In the genomic region with DNA sequence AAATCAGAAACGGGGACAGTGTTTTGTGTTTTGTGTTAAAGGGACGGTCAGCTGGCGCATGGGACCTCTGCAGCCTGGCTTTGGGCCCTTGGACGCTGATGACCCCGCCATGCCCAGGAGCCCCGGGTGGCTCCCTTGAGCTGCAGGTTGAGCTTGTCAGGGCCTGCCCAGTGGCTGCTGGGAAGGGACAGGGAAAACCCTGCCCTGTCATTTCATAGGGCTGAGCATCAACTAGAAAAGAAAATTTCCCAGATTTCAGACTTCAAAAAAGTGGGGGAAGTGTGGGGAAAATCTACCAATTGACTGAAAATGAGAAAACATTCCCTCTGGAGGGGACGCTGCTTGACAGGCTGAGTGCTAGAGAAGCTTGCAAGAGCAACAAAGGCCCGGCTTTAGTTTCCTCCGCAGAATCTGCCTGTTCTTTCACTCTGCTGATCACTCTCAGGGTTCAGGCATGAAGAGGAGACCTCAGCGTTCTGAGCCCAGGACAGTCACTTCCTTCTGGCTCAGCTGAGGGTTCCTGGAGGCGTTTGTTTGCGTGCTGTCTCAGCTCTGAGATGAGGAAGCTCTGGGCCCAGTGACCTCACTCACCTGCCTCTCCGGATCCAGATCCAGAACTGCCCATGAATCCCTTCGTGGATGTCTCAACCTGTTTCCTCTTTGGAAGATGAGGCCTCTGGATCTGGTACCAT, we compare ENCODE assay signal across 8 cellular contexts.
DNase-seq lines count a peak whose midpoint lies in the region; ATAC-seq and TF ChIP-seq lines count a peak whose summit lies in the region.

No MANE protein-coding gene starts in this region.

- no peaks in the 10 kb centered on the region for H3K9me3 ChIP-seq in parathyroid adenoma (ENCODE audit: control insufficient read depth, low read length)

- H3K9ac ChIP-seq in parathyroid adenoma = no peak overlapping the region

- DNase-seq in activated naive CD8-positive, alpha-beta T cell treated with anti-CD3 and anti-CD28 coated beads, Interleukin-2, amount 50 U/mL, for 24 hours = no peak
- DNase-seq in GOT3 (lab: John Stamatoyannopoulos, UW) (no peak), NK-92 (lab: John Stamatoyannopoulos, UW; ENCODE audit: unreplicated experiment) (no peak)
- no peak for DNase-seq in activated CD8-positive, alpha-beta memory T cell treated with anti-CD3 and anti-CD28 coated beads for 24 hours

- H3K4me1 ChIP-seq in ACC112 (ENCODE audit: control insufficient read depth, insufficient read depth, low read length, unreplicated experiment) (peaks cover 16% of the 10 kb centered on the region), parathyroid adenoma (no peaks in the 10 kb centered on the region)

- H3K4me3 Mint-ChIP-seq in activated naive CD8-positive, alpha-beta T cell treated with anti-CD3 and anti-CD28 coated beads, Interleukin-2, amount 50 U/mL, for 24 hours = no peak overlapping the region

- H3K27me3 Mint-ChIP-seq in activated naive CD8-positive, alpha-beta T cell treated with anti-CD3 and anti-CD28 coated beads, Interleukin-2, amount 50 U/mL, for 24 hours = no peaks in the 10 kb centered on the region

- H3K27ac Mint-ChIP-seq in activated naive CD8-positive, alpha-beta T cell treated with anti-CD3 and anti-CD28 coated beads, Interleukin-2, amount 50 U/mL, for 24 hours = no peak overlapping the region

- no peaks in the 10 kb centered on the region for H3K36me3 Mint-ChIP-seq in activated naive CD8-positive, alpha-beta T cell treated with anti-CD3 and anti-CD28 coated beads, Interleukin-2, amount 50 U/mL, for 24 hours (ENCODE audit: low read depth)

- H3K9me3 Mint-ChIP-seq in activated naive CD8-positive, alpha-beta T cell treated with anti-CD3 and anti-CD28 coated beads, Interleukin-2, amount 50 U/mL, for 24 hours = no peaks in the 10 kb centered on the region

- peaks cover 7% of the 10 kb centered on the region for H3K4me1 Mint-ChIP-seq in activated naive CD8-positive, alpha-beta T cell treated with anti-CD3 and anti-CD28 coated beads, Interleukin-2, amount 50 U/mL, for 24 hours

- peak; percentile 88 for ATAC-seq in GM19043 (IDR thresholded peaks at IDR 0.05; ENCODE audit: low read depth, unreplicated experiment)
- peak; percentile 76 for ATAC-seq in HG03520 (IDR thresholded peaks at IDR 0.05; ENCODE audit: unreplicated experiment)
- peak; percentile 71 for ATAC-seq in activated naive CD8-positive, alpha-beta T cell treated with anti-CD3 and anti-CD28 coated beads, Interleukin-2, amount 50 U/mL, for 24 hours

- H3K4me3 ChIP-seq in ACC112 (ENCODE audit: low read depth, low read length) (no peak overlapping the region), parathyroid adenoma (ENCODE audit: low read depth, low read length) (no peak overlapping the region)

- TF ChIP-seq CTCF in parathyroid adenoma (IDR thresholded peaks at IDR 0.05) = no peak

- H3K36me3 ChIP-seq in ACC112 (ENCODE audit: insufficient read depth, low read length) (no peaks in the 10 kb centered on the region), parathyroid adenoma (ENCODE audit: control insufficient read depth, insufficient read depth, low read length) (no peaks in the 10 kb centered on the region)

- no peak overlapping the region for H3K4me2 ChIP-seq in parathyroid adenoma (ENCODE audit: low read length)

- H3K27me3 ChIP-seq in ACC112 (ENCODE audit: insufficient read depth, low read length) (no peaks in the 10 kb centered on the region), parathyroid adenoma (ENCODE audit: control insufficient read depth, insufficient read depth, low read length) (no peaks in the 10 kb centered on the region)

- H3K79me2 ChIP-seq in ACC112 (ENCODE audit: control insufficient read depth, insufficient read depth, low read length, unreplicated experiment) (no peaks in the 10 kb centered on the region), parathyroid adenoma (no peaks in the 10 kb centered on the region)

- H2AFZ ChIP-seq in ACC112 (ENCODE audit: low read length, unreplicated experiment) = peak overlapping the region; percentile 63
- peak overlapping the region; percentile 23 for H2AFZ ChIP-seq in parathyroid adenoma

- peak overlapping the region; percentile 18; the same call in 1 of the 2 replicates for H3K27ac ChIP-seq in ACC112 (ENCODE audit: low read depth, low read length)
- no peak overlapping the region for H3K27ac ChIP-seq in parathyroid adenoma
